Comparison of ENCODE assay signal across 17 cellular contexts in the genomic region with DNA sequence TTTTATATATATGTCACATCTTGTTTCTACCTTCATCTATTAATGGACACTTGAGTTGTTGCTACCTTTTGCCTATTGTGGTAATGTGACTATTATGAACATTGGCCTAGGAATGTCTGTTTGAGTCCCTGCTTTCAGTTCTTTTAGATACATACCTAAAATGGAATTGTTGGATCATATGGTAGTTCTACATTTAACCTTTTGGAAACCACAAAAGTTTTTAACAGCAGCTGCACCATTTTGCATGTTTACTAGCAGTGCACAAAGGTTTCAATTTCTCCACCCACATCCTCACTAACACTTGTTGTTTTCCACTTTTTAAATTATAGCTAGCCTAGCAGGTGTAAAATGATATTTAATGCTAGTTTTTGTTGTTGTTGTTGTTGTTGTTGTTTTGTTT.
DNase-seq lines count a peak whose midpoint lies in the region; ATAC-seq, FAIRE-seq and TF ChIP-seq lines count a peak whose summit lies in the region.
"Had no signal": no experiment of that assay in that cellular context is flagged by ENCODE, and none has a peak within 500 bp of the region (broad histone marks: within the 10 kb centered on the region; RNA-seq: fewer than 3 reads in every experiment).

No MANE protein-coding gene starts in this region.

- H3K4me3 ChIP-seq in esophagus squamous epithelium (no peak overlapping the region), pancreas (no peak overlapping the region)
- H3K4me3 ChIP-seq: mucosa of descending colon, psoas muscle had no signal

- intact Hi-C loops in esophagus squamous epithelium (cut with DNase I): no loop called here
- intact Hi-C loops in pancreas (cut with DNase I): no loop called here

- H3K4me1 ChIP-seq in esophagus squamous epithelium (peaks cover 0 to 24% (median 4%) of the 10 kb centered on the region in 3 donors), pancreas (no peaks in the 10 kb centered on the region)

- no peak for TF ChIP-seq POLR2A in esophagus squamous epithelium (IDR thresholded peaks at IDR 0.05)

- H3K36me3 Mint-ChIP-seq in activated naive CD8-positive, alpha-beta T cell treated with anti-CD3 and anti-CD28 coated beads, Interleukin-2, amount 50 U/mL, for 24 hours (ENCODE audit: low read depth): peaks cover 6% of the 10 kb centered on the region
- peaks cover 6% of the 10 kb centered on the region for H3K36me3 Mint-ChIP-seq in activated naive CD8-positive, alpha-beta T cell treated with anti-CD3 and anti-CD28 coated beads for 36 hours

- no peak for FAIRE-seq in pancreas (lab: Jason Lieb, UNC)
- FAIRE-seq: colon, RCC 7860, TTC549 had no signal

- H3K4me3 Mint-ChIP-seq in activated naive CD8-positive, alpha-beta T cell treated with anti-CD3 and anti-CD28 coated beads, Interleukin-2, amount 50 U/mL, for 24 hours: no peak overlapping the region
- H3K4me3 Mint-ChIP-seq in activated naive CD8-positive, alpha-beta T cell treated with anti-CD3 and anti-CD28 coated beads for 36 hours: no peak overlapping the region
- H3K4me3 Mint-ChIP-seq: activated naive CD8-positive, alpha-beta T cell had no signal

- H3K27ac ChIP-seq in esophagus squamous epithelium: no peak overlapping the region
- H3K27ac ChIP-seq in pancreas: no peak overlapping the region
- H3K27ac ChIP-seq: psoas muscle had no signal

- DNase-seq in activated naive CD8-positive, alpha-beta T cell treated with anti-CD3 and anti-CD28 coated beads, Interleukin-2, amount 50 U/mL, for 24 hours: no peak
- DNase-seq in activated naive CD8-positive, alpha-beta T cell treated with anti-CD3 and anti-CD28 coated beads for 36 hours: no peak
- DNase-seq in esophagus squamous epithelium (lab: John Stamatoyannopoulos, UW) (no peak), DMS153 treated with DMSO at 0.1 percent for 48 hours (lab: John Stamatoyannopoulos, UW; ENCODE audit: unreplicated experiment) (no peak), amygdala (lab: John Stamatoyannopoulos, UW) (no peak), pancreas (no peak)
- DNase-seq: COR-L47; mucosa of descending colon; NCI-H446; psoas muscle; stimulated activated CD4-positive, alpha-beta T cell treated with anti-CD3 and anti-CD28 coated beads, Interleukin-4, amount 100 ng/mL, for 4 hours had no signal

- no peak for TF ChIP-seq CTCF in esophagus squamous epithelium (IDR thresholded peaks at IDR 0.05)
- TF ChIP-seq CTCF in pancreas (IDR thresholded peaks at IDR 0.05): no peak

- H3K27me3 Mint-ChIP-seq in activated naive CD8-positive, alpha-beta T cell treated with anti-CD3 and anti-CD28 coated beads, Interleukin-2, amount 50 U/mL, for 24 hours: no peaks in the 10 kb centered on the region
- no peaks in the 10 kb centered on the region for H3K27me3 Mint-ChIP-seq in activated naive CD8-positive, alpha-beta T cell treated with anti-CD3 and anti-CD28 coated beads for 36 hours
- H3K27me3 Mint-ChIP-seq: activated naive CD8-positive, alpha-beta T cell had no signal

- H3K27ac Mint-ChIP-seq in activated naive CD8-positive, alpha-beta T cell treated with anti-CD3 and anti-CD28 coated beads, Interleukin-2, amount 50 U/mL, for 24 hours: no peak overlapping the region
- no peak overlapping the region for H3K27ac Mint-ChIP-seq in activated naive CD8-positive, alpha-beta T cell treated with anti-CD3 and anti-CD28 coated beads for 36 hours
- H3K27ac Mint-ChIP-seq: activated naive CD8-positive, alpha-beta T cell had no signal

- ATAC-seq in activated naive CD8-positive, alpha-beta T cell treated with anti-CD3 and anti-CD28 coated beads, Interleukin-2, amount 50 U/mL, for 24 hours: peak; percentile 51
- ATAC-seq in HG02623 (IDR thresholded peaks at IDR 0.05; ENCODE audit: unreplicated experiment) (peak; percentile 78), HG03378 (IDR thresholded peaks at IDR 0.05; ENCODE audit: unreplicated experiment) (peak; percentile 62), pancreas (no peak)
- ATAC-seq: mucosa of descending colon, psoas muscle had no signal

- no peaks in the 10 kb centered on the region for H3K27me3 ChIP-seq in esophagus squamous epithelium
- no peaks in the 10 kb centered on the region for H3K27me3 ChIP-seq in pancreas

- H3K4me1 Mint-ChIP-seq in activated naive CD8-positive, alpha-beta T cell treated with anti-CD3 and anti-CD28 coated beads, Interleukin-2, amount 50 U/mL, for 24 hours: peaks cover 34% of the 10 kb centered on the region
- peaks cover 29% of the 10 kb centered on the region for H3K4me1 Mint-ChIP-seq in activated naive CD8-positive, alpha-beta T cell treated with anti-CD3 and anti-CD28 coated beads for 36 hours

- H3K9me3 ChIP-seq in esophagus squamous epithelium (no peaks in the 10 kb centered on the region), pancreas (no peaks in the 10 kb centered on the region)
- H3K9me3 ChIP-seq: mucosa of descending colon, psoas muscle had no signal

- H3K9me3 Mint-ChIP-seq in activated naive CD8-positive, alpha-beta T cell treated with anti-CD3 and anti-CD28 coated beads, Interleukin-2, amount 50 U/mL, for 24 hours: no peaks in the 10 kb centered on the region
- H3K9me3 Mint-ChIP-seq in activated naive CD8-positive, alpha-beta T cell treated with anti-CD3 and anti-CD28 coated beads for 36 hours: no peaks in the 10 kb centered on the region

- H3K36me3 ChIP-seq in esophagus squamous epithelium (no peaks in the 10 kb centered on the region), pancreas (no peaks in the 10 kb centered on the region)

Comparison
In these comparisons a context has a peak if more than half of its experiments do, and no peak if none do; other contexts are left out.
1. ATAC-seq: peak in activated naive CD8-positive, alpha-beta T cell treated with anti-CD3 and anti-CD28 coated beads, Interleukin-2, amount 50 U/mL, for 24 hours (single experiment), HG02623 (single experiment) and HG03378 (single experiment); none in pancreas (0 of 4).